In genomic region chr3:149340310-149340933, GRCh38 we compare ENCODE assay signal across 1 cellular context.
TF ChIP-seq lines count a peak whose summit lies in the region.

No MANE protein-coding gene starts in this region.

TF ChIP-seq in HCT116, 20 proteins besides CTCF, POLR2A, EP300 and RAD21:
- TF ChIP-seq CBX3 (IDR thresholded peaks at IDR 0.05; ENCODE audit: low read depth): no peak
- TF ChIP-seq SRF (IDR thresholded peaks at IDR 0.05; ENCODE audit: low read depth): no peak
- no peak for TF ChIP-seq CEBPB (IDR thresholded peaks at IDR 0.05; ENCODE audit: low read depth)
- TF ChIP-seq EZH2 (IDR thresholded peaks at IDR 0.05): no peak
- no peak for TF ChIP-seq TCF7L2 (IDR thresholded peaks at IDR 0.05; ENCODE audit: borderline replicate concordance, extremely low read depth, insufficient read depth, insufficient read length)
- no peak for TF ChIP-seq JUND (IDR thresholded peaks at IDR 0.05)
- TF ChIP-seq ZNF274 (IDR thresholded peaks at IDR 0.05; ENCODE audit: low read depth, low read length): no peak
- TF ChIP-seq FOSL1 (IDR thresholded peaks at IDR 0.05; ENCODE audit: low read depth): no peak
- no peak for TF ChIP-seq EGR1 (IDR thresholded peaks at IDR 0.05; ENCODE audit: low read depth)
- TF ChIP-seq MAX (IDR thresholded peaks at IDR 0.05): no peak
- TF ChIP-seq ELF1 (IDR thresholded peaks at IDR 0.05; ENCODE audit: borderline replicate concordance, low read depth): no peak
- TF ChIP-seq SP1 (IDR thresholded peaks at IDR 0.05; ENCODE audit: low read depth): no peak
- TF ChIP-seq EZH2phosphoT487 (IDR thresholded peaks at IDR 0.05; ENCODE audit: borderline replicate concordance): no peak
- no peak for TF ChIP-seq REST (IDR thresholded peaks at IDR 0.05; ENCODE audit: low read depth)
- TF ChIP-seq YY1 (IDR thresholded peaks at IDR 0.05; ENCODE audit: extremely low read depth, insufficient replicate concordance, low read depth, low read length): no peak
- no peak for TF ChIP-seq ZFX (IDR thresholded peaks at IDR 0.05)
- no peak for TF ChIP-seq ZBTB33 (IDR thresholded peaks at IDR 0.05; ENCODE audit: extremely low read depth, insufficient replicate concordance, low read length)
- no peak for TF ChIP-seq POLR2AphosphoS5 (IDR thresholded peaks at IDR 0.05; ENCODE audit: low read depth, low read length)
TF ChIP-seq in HCT116: peak in this region for 0.
